17 cellular contexts compared by ENCODE assay signal in the genomic region with DNA sequence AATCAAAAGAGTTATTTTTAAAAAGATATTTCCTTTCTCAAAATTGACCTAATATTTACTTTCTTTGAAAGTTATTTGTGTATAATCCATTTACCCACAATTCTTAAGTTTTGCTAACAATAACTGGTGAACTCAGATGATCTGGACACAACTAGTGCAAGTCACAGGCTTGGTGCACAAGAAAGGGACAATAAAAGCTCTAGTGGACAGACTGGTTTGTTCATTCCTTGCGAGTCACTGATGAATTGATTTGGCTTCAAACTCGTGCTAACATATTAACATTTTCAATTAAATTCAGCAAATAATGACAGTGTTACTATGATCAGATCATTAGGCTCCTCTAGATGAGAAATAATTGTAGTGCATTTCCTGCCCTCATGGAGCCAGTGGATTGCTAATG.
DNase-seq lines count a peak whose midpoint lies in the region; ATAC-seq, FAIRE-seq and TF ChIP-seq lines count a peak whose summit lies in the region.
"Had no signal": no experiment of that assay in that cellular context is flagged by ENCODE, and none has a peak within 500 bp of the region (broad histone marks: within the 10 kb centered on the region; RNA-seq: fewer than 3 reads in every experiment).

No MANE protein-coding gene starts in this region.

- no peak for TF ChIP-seq RAD21 in A549 (conservative IDR thresholded peaks at IDR 0.05 in 1 of 2, IDR thresholded peaks at IDR 0.05 in 1 of 2)

- H3K27ac ChIP-seq in A549 (no peak overlapping the region; a peak in 1 of 6 replicates), neural progenitor cell (no peak overlapping the region), esophagus muscularis mucosa (replicated peaks in 1 of 4) (no peak overlapping the region)
- H3K27ac ChIP-seq: C4-2B had no signal

- H3K27ac Mint-ChIP-seq in WTC11 (peak overlapping the region; percentile 19; the same call in 1 of the 2 replicates), neural progenitor cell (peak overlapping the region; percentile 10)
- H3K27ac Mint-ChIP-seq in stimulated activated effector memory CD8-positive, alpha-beta T cell treated with anti-CD3 and anti-CD28 coated beads, Interleukin-12 subunit alpha, Interleukin-12 subunit beta, amount 100 ng/mL, for 72 hours, result no peak overlapping the region
- H3K27ac Mint-ChIP-seq: CD4-positive, alpha-beta memory T cell; H9 had no signal

- H3K36me3 Mint-ChIP-seq in WTC11 (no peaks in the 10 kb centered on the region), neural progenitor cell (no peaks in the 10 kb centered on the region)
- no peaks in the 10 kb centered on the region for H3K36me3 Mint-ChIP-seq in stimulated activated effector memory CD8-positive, alpha-beta T cell treated with anti-CD3 and anti-CD28 coated beads, Interleukin-12 subunit alpha, Interleukin-12 subunit beta, amount 100 ng/mL, for 72 hours
- H3K36me3 Mint-ChIP-seq: CD4-positive, alpha-beta memory T cell had no signal

- FAIRE-seq in A549 (lab: Jason Lieb, UNC), result no peak
- FAIRE-seq: GM12892, GM19239 had no signal

- H3K9me3 ChIP-seq in A549, result no peaks in the 10 kb centered on the region
- no peaks in the 10 kb centered on the region for H3K9me3 ChIP-seq in neural progenitor cell (ENCODE audit: low read depth)
- no peaks in the 10 kb centered on the region for H3K9me3 ChIP-seq in esophagus muscularis mucosa
- H3K9me3 ChIP-seq: BE2C had no signal

- H3K4me3 ChIP-seq in A549, result no peak overlapping the region
- peak overlapping the region; percentile 6; the same call in 1 of the 2 replicates for H3K4me3 ChIP-seq in LNCaP clone FGC (ENCODE audit: low read depth, low read length)
- no peak overlapping the region for H3K4me3 ChIP-seq in neural progenitor cell
- no peak overlapping the region for H3K4me3 ChIP-seq in esophagus muscularis mucosa

- POLR2A ChIA-PET in A549 (lab: Yijun Ruan, JAX), result no interaction called here
- POLR2A ChIA-PET in WTC11 (lab: Charles Lee), result no interaction called here

- TF ChIP-seq EP300 in A549 (IDR thresholded peaks at IDR 0.05) (no peak), esophagus muscularis mucosa (IDR thresholded peaks at IDR 0.05) (no peak)

- H3K27me3 Mint-ChIP-seq in WTC11 (ENCODE audit: low read depth), result no peaks in the 10 kb centered on the region
- peaks cover 3% of the 10 kb centered on the region for H3K27me3 Mint-ChIP-seq in neural progenitor cell (ENCODE audit: insufficient read depth, low read depth)
- H3K27me3 Mint-ChIP-seq: CD4-positive, alpha-beta memory T cell had no signal

- H2AFZ ChIP-seq in neural progenitor cell (replicated peaks), result no peak overlapping the region

- no peak for TF ChIP-seq CTCF in A549 (IDR thresholded peaks at IDR 0.05)
- TF ChIP-seq CTCF in LNCaP clone FGC (IDR thresholded peaks at IDR 0.05; ENCODE audit: control insufficient read depth, extremely low read depth, insufficient read depth), result no peak
- TF ChIP-seq CTCF in WTC11 (IDR thresholded peaks at IDR 0.05), result no peak
- TF ChIP-seq CTCF in neural progenitor cell (IDR thresholded peaks at IDR 0.05), result no peak
- no peak for TF ChIP-seq CTCF in esophagus muscularis mucosa (IDR thresholded peaks at IDR 0.05)

- H3K4me2 ChIP-seq in A549 (peak overlapping the region; percentile 40), neural progenitor cell (no peak overlapping the region)

- H3F3A ChIP-seq in neural progenitor cell (ENCODE audit: low read depth), result no peaks in the 10 kb centered on the region

- no peak for DNase-seq in A549 (ENCODE audit: low read depth in 1 of 2, low spot score in 1 of 2)
- DNase-seq in LNCaP clone FGC (ENCODE audit: low read depth), result peak; percentile 90
- DNase-seq in WTC11 (ENCODE audit: low spot score), result no peak
- DNase-seq in neural progenitor cell (ENCODE audit: low spot score), result no peak
- DNase-seq in stimulated activated effector memory CD8-positive, alpha-beta T cell treated with anti-CD3 and anti-CD28 coated beads, Interleukin-12 subunit alpha, Interleukin-12 subunit beta, amount 100 ng/mL, for 72 hours (ENCODE audit: low spot score in 2 of 2), result no peak
- DNase-seq in esophagus muscularis mucosa (ENCODE audit: extremely low spot score), result no peak
- no peak for DNase-seq in ureter (ENCODE audit: low spot score)
- DNase-seq: BE2C; CD4-positive, alpha-beta memory T cell; DND-41; GDM1; GOT3; H9 had no signal

- peaks cover 56% of the 10 kb centered on the region for H3K4me1 ChIP-seq in A549
- peaks cover 16% of the 10 kb centered on the region for H3K4me1 ChIP-seq in neural progenitor cell
- H3K4me1 ChIP-seq in esophagus muscularis mucosa, result peaks cover 0 to 27% (median 25%) of the 10 kb centered on the region in 4 donors

- no peaks in the 10 kb centered on the region for H3K27me3 ChIP-seq in neural progenitor cell
- H3K27me3 ChIP-seq in esophagus muscularis mucosa, result no peaks in the 10 kb centered on the region
- H3K27me3 ChIP-seq: BE2C had no signal

- H3K4me1 Mint-ChIP-seq in WTC11, result peaks cover 34% of the 10 kb centered on the region
- peaks cover 36% of the 10 kb centered on the region for H3K4me1 Mint-ChIP-seq in neural progenitor cell
- no peaks in the 10 kb centered on the region for H3K4me1 Mint-ChIP-seq in stimulated activated effector memory CD8-positive, alpha-beta T cell treated with anti-CD3 and anti-CD28 coated beads, Interleukin-12 subunit alpha, Interleukin-12 subunit beta, amount 100 ng/mL, for 72 hours
- H3K4me1 Mint-ChIP-seq: CD4-positive, alpha-beta memory T cell had no signal

- H3K9me3 Mint-ChIP-seq in WTC11 (no peaks in the 10 kb centered on the region), neural progenitor cell (no peaks in the 10 kb centered on the region)
- H3K9me3 Mint-ChIP-seq in stimulated activated effector memory CD8-positive, alpha-beta T cell treated with anti-CD3 and anti-CD28 coated beads, Interleukin-12 subunit alpha, Interleukin-12 subunit beta, amount 100 ng/mL, for 72 hours, result peaks cover 8% of the 10 kb centered on the region
- H3K9me3 Mint-ChIP-seq: H9 had no signal

- intact Hi-C loops in esophagus muscularis mucosa (cut with DNase I), result no loop called here

- CTCF ChIA-PET in A549 (lab: Yijun Ruan, JAX), result interaction anchor here (1.0 kb wide), 1 partner anchor 15 kb away, joined by 3 read pairs; no protein-coding TSS in a partner anchor
- CTCF ChIA-PET in WTC11 (lab: Charles Lee), result no interaction called here

- no peak overlapping the region for H3K9ac ChIP-seq in neural progenitor cell

- no peaks in the 10 kb centered on the region for H4K20me1 ChIP-seq in neural progenitor cell (ENCODE audit: low read depth)

- WGBS in A549 (ENCODE audit: missing lambda C conversion rate), result 52% methylated on average over 2 of the region's 2 CpGs
- WGBS in esophagus muscularis mucosa, result 89% methylated on average over 2 of the region's 2 CpGs

- H3K4me3 Mint-ChIP-seq in WTC11 (no peak overlapping the region), neural progenitor cell (no peak overlapping the region)
- H3K4me3 Mint-ChIP-seq in stimulated activated effector memory CD8-positive, alpha-beta T cell treated with anti-CD3 and anti-CD28 coated beads, Interleukin-12 subunit alpha, Interleukin-12 subunit beta, amount 100 ng/mL, for 72 hours, result no peak overlapping the region
- H3K4me3 Mint-ChIP-seq: CD4-positive, alpha-beta memory T cell; H9 had no signal

- H3K36me3 ChIP-seq in neural progenitor cell (no peaks in the 10 kb centered on the region), esophagus muscularis mucosa (no peaks in the 10 kb centered on the region)
- H3K36me3 ChIP-seq: BE2C had no signal

- TF ChIP-seq POLR2A in A549 (IDR thresholded peaks at IDR 0.05; ENCODE audit: low read length) (no peak), esophagus muscularis mucosa (IDR thresholded peaks at IDR 0.05; ENCODE audit: low read depth) (no peak)

- ATAC-seq in A549 (no peak), WTC11 (no peak), HG03521 (IDR thresholded peaks at IDR 0.05; ENCODE audit: unreplicated experiment) (no peak)
- ATAC-seq in stimulated activated effector memory CD8-positive, alpha-beta T cell treated with anti-CD3 and anti-CD28 coated beads, Interleukin-12 subunit alpha, Interleukin-12 subunit beta, amount 100 ng/mL, for 72 hours, result no peak

- no peaks in the 10 kb centered on the region for H3K79me2 ChIP-seq in neural progenitor cell (ENCODE audit: low read depth)

TF ChIP-seq in A549, 52 proteins besides CTCF, POLR2A, EP300 and RAD21 (continues in another document):
- TF ChIP-seq SMC3 (IDR thresholded peaks at IDR 0.05) (no peak), CBX8 (IDR thresholded peaks at IDR 0.05) (no peak), CEBPB (IDR thresholded peaks at IDR 0.05) (no peak), ZFP36 (IDR thresholded peaks at IDR 0.05; ENCODE audit: borderline replicate concordance, partially characterized antibody) (no peak), TFCP2L1 (CRISPR knock-in tag; IDR thresholded peaks at IDR 0.05) (no peak), HOXA7 (CRISPR knock-in tag; IDR thresholded peaks at IDR 0.05) (no peak), RARB (CRISPR knock-in tag; IDR thresholded peaks at IDR 0.05) (no peak), FOSL2 (IDR thresholded peaks at IDR 0.05) (no peak), FOSL2 (CRISPR knock-in tag; IDR thresholded peaks at IDR 0.05) (no peak), GATA3 (IDR thresholded peaks at IDR 0.05; ENCODE audit: borderline replicate concordance) (no peak), EHMT2 (IDR thresholded peaks at IDR 0.05; ENCODE audit: low read depth) (no peak), RFX5 (IDR thresholded peaks at IDR 0.05) (no peak)

TF ChIP-seq in WTC11, 78 proteins besides CTCF, POLR2A, EP300 and RAD21 (continues in another document):
- TF ChIP-seq HMGA2 (CRISPR knock-in tag; IDR thresholded peaks at IDR 0.05) (no peak), TEAD1 (CRISPR knock-in tag; IDR thresholded peaks at IDR 0.05) (no peak), KAT7 (CRISPR knock-in tag; IDR thresholded peaks at IDR 0.05; ENCODE audit: borderline replicate concordance) (no peak), ZNF121 (CRISPR knock-in tag; IDR thresholded peaks at IDR 0.05) (no peak)
- TF ChIP-seq, protein P1, sequence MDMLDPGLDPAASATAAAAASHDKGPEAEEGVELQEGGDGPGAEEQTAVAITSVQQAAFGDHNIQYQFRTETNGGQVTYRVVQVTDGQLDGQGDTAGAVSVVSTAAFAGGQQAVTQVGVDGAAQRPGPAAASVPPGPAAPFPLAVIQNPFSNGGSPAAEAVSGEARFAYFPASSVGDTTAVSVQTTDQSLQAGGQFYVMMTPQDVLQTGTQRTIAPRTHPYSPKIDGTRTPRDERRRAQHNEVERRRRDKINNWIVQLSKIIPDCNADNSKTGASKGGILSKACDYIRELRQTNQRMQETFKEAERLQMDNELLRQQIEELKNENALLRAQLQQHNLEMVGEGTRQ (CRISPR knock-in tag; IDR thresholded peaks at IDR 0.05), result no peak
